ENCODE assay signal across 27 cellular contexts in the genomic region with DNA sequence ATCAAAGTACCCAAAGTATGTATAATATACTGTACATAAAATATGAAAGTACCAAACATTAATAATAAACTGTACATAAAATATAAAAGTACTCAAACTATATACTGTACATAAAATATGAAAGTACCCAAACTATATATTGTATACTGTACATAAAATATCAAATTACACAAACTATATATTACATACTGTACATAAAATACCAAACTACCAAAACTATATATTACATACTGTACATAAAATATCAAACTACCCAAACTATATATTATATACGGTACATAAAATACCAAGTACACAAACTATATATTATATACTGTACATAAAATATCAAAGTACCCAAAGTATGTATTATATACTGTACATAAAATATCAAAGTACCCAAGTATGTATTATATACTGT.
"Had no signal": no experiment of that assay in that cellular context is flagged by ENCODE, and none has a peak within 500 bp of the region (broad histone marks: within the 10 kb centered on the region; RNA-seq: fewer than 3 reads in every experiment).

No MANE protein-coding gene starts in this region.

- H3K9me3 ChIP-seq: stomach, suprapubic skin, testis, thoracic aorta, thyroid gland, tibial artery, tibial nerve, transverse colon, upper lobe of left lung, upper lobe of right lung, uterus, vagina had no signal

- H3K4me1 ChIP-seq: stomach, suprapubic skin, testis, thyroid gland, tibial artery, tibial nerve, transverse colon, upper lobe of left lung, upper lobe of right lung, uterus, vagina had no signal

- H3K27ac ChIP-seq: stomach, suprapubic skin, testis, thoracic aorta, thyroid gland, tibial artery, tibial nerve, transverse colon, upper lobe of left lung, upper lobe of right lung, uterus, vagina had no signal

- DNase-seq: stimulated activated CD4-positive, alpha-beta T cell treated with anti-CD3 and anti-CD28 coated beads, Interleukin-2, amount 100 ng/mL, for 48 hours; stimulated activated CD4-positive, alpha-beta T cell treated with anti-CD3 and anti-CD28 coated beads, Interleukin-4, amount 100 ng/mL, for 1 hour; stimulated activated CD4-positive, alpha-beta T cell treated with anti-CD3 and anti-CD28 coated beads, Interleukin-4, amount 100 ng/mL, for 24 hours; stimulated activated CD4-positive, alpha-beta T cell treated with anti-CD3 and anti-CD28 coated beads, Interleukin-4, amount 100 ng/mL, for 4 hours; stimulated activated CD8-positive, alpha-beta memory T cell treated with anti-CD3 and anti-CD28 coated beads, Interleukin-4, amount 100 ng/mL, for 48 hours; stimulated activated naive B cell treated with anti-CD40 and anti-IgM and Interleukin-4, amounts not matched to agents 10 μg/mL and 1 μg/mL and 100 μg/mL, for 72 hours; stimulated activated naive CD4-positive, alpha-beta T cell; stimulated activated naive CD4-positive, alpha-beta T cell treated with Interleukin-2 at 50 U/mL for 16 hours; stimulated activated naive CD8-positive, alpha-beta T cell treated with anti-CD3 and anti-CD28 coated beads, Interleukin-15, amount 100 ng/mL, for 72 hours; stimulated activated naive CD8-positive, alpha-beta T cell treated with anti-CD3 and anti-CD28 coated beads, Interleukin-15, Interleukin-2, amounts not matched to agents 100 U/mL and 50 U/mL, for 24 hours; stomach; substantia nigra; testis; thyroid gland; tibial artery; transverse colon; trophoblast cell; upper lobe of left lung; upper lobe of right lung; uterus had no signal

- H3K4me3 ChIP-seq: stomach, suprapubic skin, testis, thoracic aorta, thyroid gland, tibial artery, tibial nerve, transverse colon, upper lobe of left lung, upper lobe of right lung, uterus, vagina had no signal

- FAIRE-seq: urothelium cell line had no signal

- H3K27me3 ChIP-seq: stomach, suprapubic skin, testis, thyroid gland, tibial artery, tibial nerve, transverse colon, upper lobe of left lung, upper lobe of right lung, uterus, vagina had no signal

- ATAC-seq: stimulated activated effector memory CD8-positive, alpha-beta T cell treated with anti-CD3 and anti-CD28 coated beads, Interleukin-12 subunit alpha, Interleukin-12 subunit beta, amount 100 ng/mL, for 72 hours; stimulated activated memory B cell treated with anti-CD40 and anti-IgM and Interleukin-4, amounts not matched to agents 10 μg/mL and 1 μg/mL and 100 μg/mL, for 72 hours; stimulated activated naive B cell treated with anti-CD40 and anti-IgM and Interleukin-4, amounts not matched to agents 10 μg/mL and 1 μg/mL and 100 μg/mL, for 72 hours; stimulated activated naive CD8-positive, alpha-beta T cell treated with anti-CD3 and anti-CD28 coated beads, Interleukin-15, amount 100 ng/mL, for 72 hours; stimulated activated naive CD8-positive, alpha-beta T cell treated with anti-CD3 and anti-CD28 coated beads, Interleukin-15, Interleukin-2, amounts not matched to agents 100 U/mL and 50 U/mL, for 24 hours; upper lobe of right lung had no signal

- H3K36me3 ChIP-seq: stomach, suprapubic skin, thoracic aorta, thyroid gland, tibial artery, tibial nerve, transverse colon, upper lobe of left lung, upper lobe of right lung, uterus, vagina had no signal
